ENCODE assay signal across 21 cellular contexts in genomic region chr15:22874256-22874655, GRCh38. TPM values are rescaled to one million over a fixed set of nuclear protein-coding genes. Genes with fewer than 3 reads are reported as not detected.
A peak's percentile ranks its signal among the peaks of the same experiment; 100 is the strongest.
DNase-seq lines count a peak whose midpoint lies in the region; ATAC-seq, FAIRE-seq and TF ChIP-seq lines count a peak whose summit lies in the region.
"Had no signal": no experiment of that assay in that cellular context is flagged by ENCODE, and none has a peak within 500 bp of the region (broad histone marks: within the 10 kb centered on the region; RNA-seq: fewer than 3 reads in every experiment).

No MANE protein-coding gene starts in this region.

- H3K4me3 Mint-ChIP-seq in CD4-positive, alpha-beta T cell, result no peak overlapping the region
- H3K4me3 Mint-ChIP-seq: B cell; CD8-positive, alpha-beta T cell; H9 had no signal

- H3K36me3 Mint-ChIP-seq in CD4-positive, alpha-beta T cell (ENCODE audit: low read depth), result peaks cover 33% of the 10 kb centered on the region

- TF ChIP-seq POLR2A in IMR-90 (IDR thresholded peaks at IDR 0.05; ENCODE audit: low read depth, low read length), result no peak

- H2BK120ac ChIP-seq in IMR-90 (ENCODE audit: low read depth, low read length) (no peak overlapping the region), trophoblast cell (ENCODE audit: insufficient read depth, low read length, poor library complexity) (no peak overlapping the region)

- no TSS peak for BruUV-seq in IMR-90 (replicated peaks; lab: Mats Ljungman, UMichigan)

- H2AK5ac ChIP-seq in IMR-90 (ENCODE audit: low read depth, low read length), result peak overlapping the region; percentile 5; the same call in 1 of the 2 replicates
- H2AK5ac ChIP-seq in trophoblast cell (ENCODE audit: low read length), result peak overlapping the region; percentile 15

- H4K20me1 ChIP-seq in BLaER1, result peaks cover 22% of the 10 kb centered on the region; the same call in 1 of the 2 replicates
- peaks cover 21% of the 10 kb centered on the region; the same call in 1 of the 2 replicates for H4K20me1 ChIP-seq in IMR-90 (ENCODE audit: insufficient read depth, low read length)

- in situ Hi-C loops in IMR-90 (cut with MboI; ENCODE audit: low sequenced_read_pairs), result no loop called here

- POLR2A ChIA-PET in IMR-90 (lab: Charles Lee; ENCODE audit: unreplicated experiment), result no interaction called here
- POLR2A ChIA-PET in CD4-positive, alpha-beta T cell (lab: Charles Lee), result no interaction called here

- no peak overlapping the region; the same call in 1 of the 2 replicates for H3K4ac ChIP-seq in IMR-90 (ENCODE audit: low read depth, low read length)
- no peak overlapping the region for H3K4ac ChIP-seq in trophoblast cell (ENCODE audit: low read depth, low read length)

- H3K4me1 Mint-ChIP-seq in CD4-positive, alpha-beta T cell (ENCODE audit: low read depth), result no peaks in the 10 kb centered on the region
- H3K4me1 Mint-ChIP-seq: B cell had no signal

- CTCF ChIA-PET in IMR-90 (lab: Yijun Ruan, JAX), result no interaction called here
- CTCF ChIA-PET in CD4-positive, alpha-beta T cell (lab: Charles Lee), result no interaction called here

- dilution Hi-C loops in IMR-90 (cut with HindIII; ENCODE audit: low sequenced_read_pairs, unreplicated experiment), result no loop called here

- H3K9me3 Mint-ChIP-seq in CD4-positive, alpha-beta T cell, result no peaks in the 10 kb centered on the region
- H3K9me3 Mint-ChIP-seq: CD8-positive, alpha-beta T cell had no signal

- no peak overlapping the region for H2BK12ac ChIP-seq in trophoblast cell (ENCODE audit: low read length)

- 100% methylated on average over 3 of the region's 8 CpGs; no CpG with 5 or more reads in 1 of the 2 experiments for WGBS in IMR-90 (ENCODE audit: extremely low coverage in 2 of 2, insufficient read length in 1 of 2), 2 experiments
- WGBS in trophoblast cell (ENCODE audit: extremely low coverage, insufficient coverage, insufficient read length), result no CpG with 5 or more reads among the region's 8 CpGs

- H4K5ac ChIP-seq in IMR-90 (ENCODE audit: low read depth, low read length), result no peak overlapping the region

- H4K12ac ChIP-seq in trophoblast cell (ENCODE audit: low read depth, low read length), result peak overlapping the region; percentile 9

- no peak for FAIRE-seq in kidney (lab: Jason Lieb, UNC)
- FAIRE-seq: A204.1, G401.6, GM12878 had no signal

- H3K9ac ChIP-seq in BLaER1, result no peak overlapping the region
- H3K9ac ChIP-seq in IMR-90 (ENCODE audit: low read depth, low read length), result no peak overlapping the region
- no peak overlapping the region for H3K9ac ChIP-seq in kidney (ENCODE audit: low read length in 2 of 2)
- no peak overlapping the region for H3K9ac ChIP-seq in trophoblast cell (ENCODE audit: low read length)
- H3K9ac ChIP-seq in colonic mucosa (ENCODE audit: low read depth in 2 of 2, low read length in 2 of 2), result no peak overlapping the region

- no peak overlapping the region for H3K27ac Mint-ChIP-seq in CD4-positive, alpha-beta T cell
- H3K27ac Mint-ChIP-seq: B cell; CD8-positive, alpha-beta T cell had no signal

- no peak overlapping the region for H2BK15ac ChIP-seq in IMR-90 (ENCODE audit: low read depth, low read length)

- peaks cover 96% of the 10 kb centered on the region for H3K36me3 ChIP-seq in BLaER1
- peaks cover 59% of the 10 kb centered on the region for H3K36me3 ChIP-seq in IMR-90 (ENCODE audit: control insufficient read depth, insufficient read depth, low read length)
- H3K36me3 ChIP-seq in kidney (ENCODE audit: control insufficient read depth in 1 of 2, insufficient read depth in 2 of 2, low read length in 2 of 2), result peaks cover 39 to 59% of the 10 kb centered on the region in 2 donors
- peaks cover 37 to 52% of the 10 kb centered on the region in 2 experiments for H3K36me3 ChIP-seq in trophoblast cell (ENCODE audit: control insufficient read depth in 1 of 2, insufficient read depth in 2 of 2, low read length in 2 of 2)
- no peaks in the 10 kb centered on the region for H3K36me3 ChIP-seq in colonic mucosa

- H3K56ac ChIP-seq in IMR-90 (ENCODE audit: extremely low read depth, insufficient read depth, low read length), result no peak overlapping the region

- no peak overlapping the region for H2BK20ac ChIP-seq in IMR-90 (ENCODE audit: low read depth, low read length)

- H3K9me3 ChIP-seq in BLaER1, result peaks cover 16% of the 10 kb centered on the region
- H3K9me3 ChIP-seq in IMR-90 (ENCODE audit: control insufficient read depth, insufficient read depth, low read length), result peaks cover 3% of the 10 kb centered on the region; the same call in 1 of the 2 replicates
- no peaks in the 10 kb centered on the region for H3K9me3 ChIP-seq in kidney (ENCODE audit: control insufficient read depth in 1 of 2, low read length in 2 of 2)
- H3K9me3 ChIP-seq in trophoblast cell (ENCODE audit: insufficient read depth, low read depth, low read length), result peaks cover 2% of the 10 kb centered on the region
- no peaks in the 10 kb centered on the region for H3K9me3 ChIP-seq in CD4-positive, alpha-beta T cell (ENCODE audit: control insufficient read depth, low read length)
- no peaks in the 10 kb centered on the region for H3K9me3 ChIP-seq in colonic mucosa
- H3K9me3 ChIP-seq: Caco-2 had no signal

- no peak overlapping the region for H3K14ac ChIP-seq in IMR-90 (replicated peaks; ENCODE audit: low read depth, low read length)
- H3K14ac ChIP-seq in trophoblast cell (ENCODE audit: low read length), result peak overlapping the region; percentile 6

- ATAC-seq in IMR-90 (ENCODE audit: low read depth), result no peak
- no peak for ATAC-seq in HG02623 (IDR thresholded peaks at IDR 0.05; ENCODE audit: unreplicated experiment)
- ATAC-seq in CD4-positive, alpha-beta T cell (ENCODE audit: poor library complexity), result no peak
- ATAC-seq: CD8-positive, alpha-beta T cell; GM12878; HCT116 had no signal

- H3K4me1 ChIP-seq in BLaER1, result peaks cover 47% of the 10 kb centered on the region
- H3K4me1 ChIP-seq in IMR-90 (ENCODE audit: control insufficient read depth, insufficient read depth, low read length), result peaks cover 10% of the 10 kb centered on the region
- peaks cover 2 to 5% of the 10 kb centered on the region in 2 donors for H3K4me1 ChIP-seq in kidney (ENCODE audit: control insufficient read depth in 1 of 2, insufficient read depth in 1 of 2, low read depth in 1 of 2, low read length in 2 of 2)
- H3K4me1 ChIP-seq in trophoblast cell (ENCODE audit: control insufficient read depth in 1 of 2, insufficient read depth in 2 of 2, low read length in 2 of 2), result peaks cover 14 to 15% of the 10 kb centered on the region in 2 experiments
- no peaks in the 10 kb centered on the region for H3K4me1 ChIP-seq in colonic mucosa
- H3K4me1 ChIP-seq: Caco-2 had no signal

- H3K27me3 ChIP-seq in BLaER1 (no peaks in the 10 kb centered on the region), IMR-90 (ENCODE audit: control insufficient read depth, insufficient read depth, low read length) (no peaks in the 10 kb centered on the region), trophoblast cell (ENCODE audit: insufficient read depth, low read length) (no peaks in the 10 kb centered on the region), colonic mucosa (no peaks in the 10 kb centered on the region)
- no peaks in the 10 kb centered on the region for H3K27me3 ChIP-seq in CD4-positive, alpha-beta T cell (ENCODE audit: control insufficient read depth, insufficient read depth, low read length)

- peaks cover 37% of the 10 kb centered on the region for H3K9me1 ChIP-seq in IMR-90 (ENCODE audit: insufficient read depth, low read length)

- H2AFZ ChIP-seq in IMR-90 (replicated peaks; ENCODE audit: low read length, poor library complexity) (no peak overlapping the region), trophoblast cell (ENCODE audit: insufficient read depth, low read length, poor library complexity) (no peak overlapping the region)

- H3K4me2 ChIP-seq in BLaER1, result peak overlapping the region; percentile 85
- H3K4me2 ChIP-seq in IMR-90 (ENCODE audit: low read depth, low read length), result no peak overlapping the region
- no peak overlapping the region for H3K4me2 ChIP-seq in trophoblast cell (ENCODE audit: low read length)

- intact Hi-C loops in IMR-90 (cut with micrococcal nuclease), result no loop called here
- intact Hi-C loops in kidney (cut with DNase I), result no loop called here
- intact Hi-C loops in CD4-positive, alpha-beta T cell (cut with DNase I, micrococcal nuclease), result no loop called here
- intact Hi-C loops in colonic mucosa (cut with DNase I), result no loop called here

- TF ChIP-seq CTCF in IMR-90 (conservative IDR thresholded peaks at IDR 0.05; ENCODE audit: low read depth, low read length), result no peak
- TF ChIP-seq CTCF in kidney (IDR thresholded peaks at IDR 0.05; ENCODE audit: borderline replicate concordance, extremely low read depth, insufficient read depth), result no peak
- TF ChIP-seq CTCF in CD4-positive, alpha-beta T cell (IDR thresholded peaks at IDR 0.05), result no peak
- TF ChIP-seq CTCF in colonic mucosa (IDR thresholded peaks at IDR 0.05), result no peak

- no peaks in the 10 kb centered on the region for H3K79me2 ChIP-seq in trophoblast cell (ENCODE audit: control insufficient read depth, insufficient read depth, low read length, poor library complexity)

- H2BK5ac ChIP-seq in IMR-90 (ENCODE audit: low read depth, low read length, poor library complexity, severe bottlenecking) (no peak overlapping the region), trophoblast cell (ENCODE audit: low read depth, low read length, poor library complexity) (no peak overlapping the region)

- H4K8ac ChIP-seq in IMR-90 (ENCODE audit: low read depth in 2 of 2, low read length in 2 of 2), result no peak overlapping the region
- no peak overlapping the region for H4K8ac ChIP-seq in trophoblast cell (ENCODE audit: low read depth, low read length)

- peaks cover 18 to 46% of the 10 kb centered on the region in 2 experiments for H3K79me1 ChIP-seq in IMR-90 (ENCODE audit: low read depth in 1 of 2, low read length in 2 of 2)
- H3K79me1 ChIP-seq in trophoblast cell (ENCODE audit: low read length), result peaks cover 4% of the 10 kb centered on the region

- no peak for TF ChIP-seq RAD21 in IMR-90 (IDR thresholded peaks at IDR 0.05; ENCODE audit: low read length)

- no peak overlapping the region for H2AK9ac ChIP-seq in IMR-90 (replicated peaks; ENCODE audit: low read depth, low read length, poor library complexity)

- H4K91ac ChIP-seq in IMR-90 (ENCODE audit: insufficient read depth, low read depth, low read length), result no peak overlapping the region
- no peak overlapping the region for H4K91ac ChIP-seq in trophoblast cell (ENCODE audit: low read depth, low read length)

- DNase-seq in IMR-90, result no peak
- peak; percentile 50 for DNase-seq in kidney
- DNase-seq in trophoblast cell, result no peak
- no peak for DNase-seq in GM19238 (ENCODE audit: insufficient read length, low spot score)
- DNase-seq in CD4-positive, alpha-beta T cell, result no peak
- DNase-seq in colonic mucosa, result no peak
- DNase-seq: C1 segment of cervical spinal cord; CD8-positive, alpha-beta T cell; DMS153; DND-41; GOT3; H9 had no signal

- no peaks in the 10 kb centered on the region for H3K27me3 Mint-ChIP-seq in CD4-positive, alpha-beta T cell
- H3K27me3 Mint-ChIP-seq: B cell had no signal

- H3K18ac ChIP-seq in IMR-90 (ENCODE audit: low read depth, low read length) (no peak overlapping the region), trophoblast cell (ENCODE audit: low read length) (no peak overlapping the region)

- H3K27ac ChIP-seq in BLaER1 (peak overlapping the region; percentile 50), IMR-90 (ENCODE audit: insufficient read depth, low read length) (no peak overlapping the region), kidney (ENCODE audit: low read depth in 2 of 2, low read length in 2 of 2) (no peak overlapping the region), trophoblast cell (ENCODE audit: low read depth, low read length) (no peak overlapping the region), colonic mucosa (no peak overlapping the region)
- no peak overlapping the region for H3K27ac ChIP-seq in CD4-positive, alpha-beta T cell (ENCODE audit: low read depth, low read length)
- H3K27ac ChIP-seq: 22Rv1 had no signal

- H3K23ac ChIP-seq in IMR-90 (ENCODE audit: low read depth, low read length) (no peak overlapping the region), trophoblast cell (ENCODE audit: low read length) (no peak overlapping the region)

- H3K4me3 ChIP-seq in BLaER1 (no peak overlapping the region), IMR-90 (ENCODE audit: insufficient read depth, low read depth, low read length) (no peak overlapping the region), kidney (ENCODE audit: low read length in 2 of 2) (no peak overlapping the region), trophoblast cell (ENCODE audit: low read depth, low read length) (no peak overlapping the region), colonic mucosa (no peak overlapping the region)
- H3K4me3 ChIP-seq: GM12878 had no signal

RNA-seq across cellular contexts. Expression of gene NIPA2, which starts 35.8 kb away (rescaled TPM):
- total RNA-seq in IMR-90 (2012; rRNA removed) (38.0 and 78.6 TPM in 2 replicates), kidney (48.5 TPM), colonic mucosa (10 to 100 TPM; 72.2 to 99.5 TPM)
- polyA plus RNA-seq in IMR-90 (2012; rRNA removed) (25.6 and 33.0 TPM in 2 replicates), kidney (ENCODE audit: insufficient read depth, low read depth, low replicate concordance) (30.0 TPM)
- polyA plus RNA-seq in IMR-90 (2012; cell fraction: cytosol; rRNA removed), result 18.0 and 19.5 TPM in 2 replicates
- polyA plus RNA-seq in IMR-90 (2012; cell fraction: nucleus; rRNA removed; ENCODE audit: low replicate concordance), result 8.5 and 13.9 TPM in 2 replicates
- polyA plus RNA-seq in trophoblast cell (2013), result 81.2 and 81.5 TPM in 2 replicates
- total RNA-seq in CD4-positive, alpha-beta T cell, result 10 to 100 TPM; 33.9 to 36.7 TPM
